Comparison of ENCODE assay signal across 30 cellular contexts in genomic region chr13:39522329-39522728, GRCh38.
"Had no signal": no experiment of that assay in that cellular context is flagged by ENCODE, and none has a peak within 500 bp of the region (broad histone marks: within the 10 kb centered on the region; RNA-seq: fewer than 3 reads in every experiment).

No MANE protein-coding gene starts in this region.

- H3K9me3 ChIP-seq: adrenal gland, body of pancreas, colonic mucosa, esophagus squamous epithelium, gastroesophageal sphincter had no signal

- ATAC-seq: activated CD4-positive, CD25-positive, alpha-beta regulatory T cell treated with anti-CD3 and anti-CD28 coated beads, Interleukin-2, amount 50 U/mL, for 24 hours; activated CD8-positive, alpha-beta T cell treated with anti-CD3 and anti-CD28 coated beads for 36 hours; activated naive CD8-positive, alpha-beta T cell treated with anti-CD3 and anti-CD28 coated beads, Interleukin-2, amount 50 U/mL, for 24 hours; activated T-cell treated with anti-CD3 and anti-CD28 coated beads, Interleukin-2, amount 50 U/mL, for 4 hours; activated T-helper 17 cell treated with anti-CD3 and anti-CD28 coated beads, Interleukin-2, amount 50 U/mL, for 72 hours; body of pancreas; gastroesophageal sphincter; T-cell had no signal

- H3K36me3 ChIP-seq: adrenal gland, colonic mucosa, esophagus squamous epithelium, gastroesophageal sphincter, WERI-Rb-1 had no signal

- H3K4me1 ChIP-seq: body of pancreas, colonic mucosa had no signal

- H3K4me3 ChIP-seq: adrenal gland, body of pancreas, colonic mucosa, esophagus squamous epithelium, gastroesophageal sphincter had no signal

- DNase-seq: activated B cell treated with CpG ODN at 0.5 μM for 24 hours; activated CD4-positive, alpha-beta T cell treated with anti-CD3 and anti-CD28 coated beads for 48 hours; activated CD4-positive, alpha-beta T cell treated with anti-CD3 and anti-CD28 coated beads, Interleukin-2, amount 50 U/mL, for 1 hour; activated CD4-positive, alpha-beta T cell treated with anti-CD3 and anti-CD28 coated beads, Interleukin-2, amount 50 U/mL, for 48 hours; activated CD8-positive, alpha-beta memory T cell treated with anti-CD3 and anti-CD28 coated beads for 24 hours; activated CD8-positive, alpha-beta T cell treated with anti-CD3 and anti-CD28 coated beads for 36 hours; activated effector memory CD4-positive, alpha-beta T cell treated with Interleukin-2 at 50 U/mL for 16 hours; activated gamma-delta T cell treated with Interleukin-2 at 50 U/mL for 16 hours; activated naive CD4-positive, alpha-beta T cell treated with anti-CD3 and anti-CD28 coated beads for 36 hours; activated naive CD8-positive, alpha-beta T cell treated with anti-CD3 and anti-CD28 coated beads for 36 hours; activated naive CD8-positive, alpha-beta T cell treated with anti-CD3 and anti-CD28 coated beads, Interleukin-2, amount 50 U/mL, for 24 hours; activated T-cell treated with anti-CD3 and anti-CD28 coated beads, Interleukin-2, amount 50 U/mL, for 4 hours; adrenal gland; amygdala; aorta; body of pancreas; central memory CD4-positive, alpha-beta T cell; cerebellar nuclear complex; colonic mucosa; effector CD8-positive, alpha-beta T cell; esophagus squamous epithelium; foreskin melanocyte; SW 1271; T-cell; T1000; WERI-Rb-1 had no signal

- H3K27ac ChIP-seq: adrenal gland, body of pancreas, colonic mucosa, epithelial cell of prostate, esophagus squamous epithelium, gastroesophageal sphincter, WERI-Rb-1 had no signal

- H3K27me3 ChIP-seq: adrenal gland, body of pancreas, colonic mucosa, esophagus squamous epithelium, gastroesophageal sphincter had no signal
